In the genomic region with DNA sequence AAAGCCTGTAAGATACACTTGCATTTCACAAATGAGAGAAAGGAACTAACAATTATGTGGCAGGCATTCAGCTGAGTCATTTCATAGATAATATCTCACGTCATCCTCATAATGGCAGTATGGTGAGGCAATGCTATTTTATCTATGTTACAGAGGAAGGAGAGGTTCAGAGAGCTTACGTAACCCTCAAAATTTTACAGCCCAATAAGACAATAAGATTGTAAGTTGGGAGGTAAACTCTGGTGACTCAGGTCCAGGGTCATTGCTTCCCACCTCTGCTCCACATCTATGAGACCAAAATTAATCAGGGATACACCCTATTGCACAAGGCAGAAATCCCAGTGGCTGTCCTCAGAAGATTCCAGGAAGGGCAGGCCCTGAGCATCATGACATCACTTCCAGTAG, we compare ENCODE assay signal across 10 cellular contexts.
A peak's percentile ranks its signal among the peaks of the same experiment; 100 is the strongest.
DNase-seq lines count a peak whose midpoint lies in the region; ATAC-seq and TF ChIP-seq lines count a peak whose summit lies in the region.
"Had no signal": no experiment of that assay in that cellular context is flagged by ENCODE, and none has a peak within 500 bp of the region (broad histone marks: within the 10 kb centered on the region; RNA-seq: fewer than 3 reads in every experiment).

No MANE protein-coding gene starts in this region.

- no peak for ATAC-seq in GM21723 (IDR thresholded peaks at IDR 0.05; ENCODE audit: unreplicated experiment)

- H3K9me3 ChIP-seq in SJSA1 (replicated peaks), result peaks cover 7% of the 10 kb centered on the region

- no peaks in the 10 kb centered on the region for H3K27me3 ChIP-seq in HL-60 (ENCODE audit: insufficient read depth, poor library complexity, severe bottlenecking)
- no peaks in the 10 kb centered on the region; the same call in 1 of the 2 replicates for H3K27me3 ChIP-seq in SJSA1 (replicated peaks)

- no peak overlapping the region for H3K4me3 ChIP-seq in HL-60 (replicated peaks; ENCODE audit: insufficient read depth, low read length)
- H3K4me3 ChIP-seq in SJSA1, result no peak overlapping the region
- H3K4me3 ChIP-seq in fibroblast of the aortic adventitia (ENCODE audit: low read depth, low read length), result no peak overlapping the region

- H3K4me1 ChIP-seq in SJSA1 (replicated peaks), result peaks cover 18% of the 10 kb centered on the region

- TF ChIP-seq CTCF in HL-60 (IDR thresholded peaks at IDR 0.05; ENCODE audit: insufficient read depth, low read length) (no peak), fibroblast of the aortic adventitia (IDR thresholded peaks at IDR 0.05; ENCODE audit: insufficient read depth, low read length) (no peak)

- H3K27ac ChIP-seq in HL-60 (replicated peaks), result no peak overlapping the region
- peak overlapping the region; percentile 27 for H3K27ac ChIP-seq in SJSA1

- DNase-seq in HL-60 (ENCODE audit: low read depth in 1 of 2, low spot score in 1 of 2) (peak; percentile 12 to 16), SJSA1 (ENCODE audit: low read depth in 1 of 2, low spot score in 2 of 2) (peak in 1 of 2 experiments; percentile 66), fibroblast of the aortic adventitia (ENCODE audit: low read depth) (peak; percentile 96), stromal cell of bone marrow (ENCODE audit: low read depth) (peak; percentile 80), NCI-H2081 treated with DMSO at 0.1 percent for 48 hours (lab: John Stamatoyannopoulos, UW) (no peak), anterior cingulate cortex (lab: John Stamatoyannopoulos, UW) (no peak)
- no peak for DNase-seq in activated CD4-positive, CD25-positive, alpha-beta regulatory T cell (lab: John Stamatoyannopoulos, UW)
- DNase-seq: head of caudate nucleus, NCI-H2171 treated with DMSO at 0.1 percent for 48 hours had no signal

- H3K36me3 ChIP-seq in SJSA1, result no peaks in the 10 kb centered on the region

Comparison
In these comparisons a context has a peak if more than half of its experiments do, and no peak if none do; other contexts are left out.
1. DNase-seq: peak in HL-60 (2 of 2), fibroblast of the aortic adventitia (single experiment) and stromal cell of bone marrow (single experiment); none in activated CD4-positive, CD25-positive, alpha-beta regulatory T cell (0 of 4), NCI-H2081 treated with DMSO at 0.1 percent for 48 hours (single experiment) and anterior cingulate cortex (0 of 58).